In the genomic region with DNA sequence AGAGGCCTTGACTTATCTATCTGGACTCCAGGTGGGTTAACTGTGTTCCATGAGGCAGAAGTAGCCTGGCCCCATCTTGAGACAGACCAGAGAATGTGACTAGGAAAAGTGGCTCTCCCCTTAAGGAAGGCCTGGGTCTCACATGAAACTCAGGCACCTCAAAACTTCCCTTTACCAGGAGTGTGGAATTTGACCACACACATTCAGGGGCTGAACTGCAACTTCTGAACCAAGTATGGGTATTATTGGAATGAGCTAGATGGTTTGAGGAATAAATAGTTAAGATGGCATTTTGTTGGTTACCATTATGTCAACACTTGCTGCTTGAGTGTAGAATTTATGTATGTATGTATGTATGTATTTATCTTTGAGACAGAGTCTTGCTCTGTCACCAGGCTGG, we compare ENCODE assay signal across 22 cellular contexts.
"Had no signal": no experiment of that assay in that cellular context is flagged by ENCODE, and none has a peak within 500 bp of the region (broad histone marks: within the 10 kb centered on the region; RNA-seq: fewer than 3 reads in every experiment).

No MANE protein-coding gene starts in this region.

- H3K27ac ChIP-seq: left ventricle myocardium inferior, pancreas, right atrium auricular region, right lobe of liver, tibial nerve, uterus had no signal

- H3K4me2 ChIP-seq: smooth muscle cell had no signal

- DNase-seq: islet precursor cell; left ventricle myocardium inferior; naive thymus-derived CD8-positive, alpha-beta T cell; nucleus accumbens; pancreas; stimulated activated CD4-positive, alpha-beta T cell treated with anti-CD3 and anti-CD28 coated beads, Interleukin-1b, Interleukin-23, amount 100 ng/mL, for 48 hours; stimulated activated CD4-positive, alpha-beta T cell treated with anti-CD3 and anti-CD28 coated beads, Interleukin-2, amount 100 ng/mL, for 48 hours; stimulated activated CD4-positive, alpha-beta T cell treated with anti-CD3 and anti-CD28 coated beads, Interleukin-4, amount 100 ng/mL, for 4 hours; stimulated activated CD8-positive, alpha-beta memory T cell treated with anti-CD3 and anti-CD28 coated beads, Interleukin-4, amount 100 ng/mL, for 48 hours; stimulated activated naive CD4-positive, alpha-beta T cell treated with Interleukin-2 at 50 U/mL for 16 hours; stimulated activated naive CD8-positive, alpha-beta T cell treated with anti-CD3 and anti-CD28 coated beads, Interleukin-15, amount 100 ng/mL, for 72 hours; substantia nigra; uterus had no signal

- ATAC-seq: naive thymus-derived CD8-positive, alpha-beta T cell; pancreas; right lobe of liver; stimulated activated memory B cell treated with anti-CD40 and anti-IgM and Interleukin-4, amounts not matched to agents 10 μg/mL and 1 μg/mL and 100 μg/mL, for 72 hours; stimulated activated naive CD8-positive, alpha-beta T cell treated with anti-CD3 and anti-CD28 coated beads, Interleukin-15, amount 100 ng/mL, for 72 hours had no signal

- H3K27me3 ChIP-seq: pancreas, right atrium auricular region, right lobe of liver, tibial nerve, uterus had no signal

- H3K4me3 Mint-ChIP-seq: naive thymus-derived CD8-positive, alpha-beta T cell; nephron; neural crest cell; stimulated activated memory B cell treated with anti-CD40 and anti-IgM and Interleukin-4, amounts not matched to agents 10 μg/mL and 1 μg/mL and 100 μg/mL, for 72 hours; stimulated activated naive CD8-positive, alpha-beta T cell treated with anti-CD3 and anti-CD28 coated beads, Interleukin-15, amount 100 ng/mL, for 72 hours; type B pancreatic cell had no signal

- H3K9me3 Mint-ChIP-seq: type B pancreatic cell had no signal

- H3K27me3 Mint-ChIP-seq: naive thymus-derived CD8-positive, alpha-beta T cell; stimulated activated naive CD8-positive, alpha-beta T cell treated with anti-CD3 and anti-CD28 coated beads, Interleukin-15, amount 100 ng/mL, for 72 hours; type B pancreatic cell had no signal

- H3K4me3 ChIP-seq: left ventricle myocardium inferior, lung, pancreas, right atrium auricular region, right lobe of liver, smooth muscle cell, tibial nerve, uterus had no signal

- FAIRE-seq: pancreas had no signal

- H3K4me1 ChIP-seq: pancreas, right lobe of liver, uterus had no signal

- H3K27ac Mint-ChIP-seq: nephron; stimulated activated memory B cell treated with anti-CD40 and anti-IgM and Interleukin-4, amounts not matched to agents 10 μg/mL and 1 μg/mL and 100 μg/mL, for 72 hours; type B pancreatic cell had no signal

- H3K36me3 ChIP-seq: left ventricle myocardium inferior, pancreas, right atrium auricular region, right lobe of liver, tibial nerve, uterus had no signal

- H3K36me3 Mint-ChIP-seq: stimulated activated memory B cell treated with anti-CD40 and anti-IgM and Interleukin-4, amounts not matched to agents 10 μg/mL and 1 μg/mL and 100 μg/mL, for 72 hours; type B pancreatic cell had no signal

- H3K9me3 ChIP-seq: left ventricle myocardium inferior, pancreas, right atrium auricular region, right lobe of liver, tibial nerve, uterus had no signal
